14 cellular contexts compared by ENCODE assay signal in genomic region chr9:110767559-110768063, GRCh38.
DNase-seq lines count a peak whose midpoint lies in the region; ATAC-seq, FAIRE-seq and TF ChIP-seq lines count a peak whose summit lies in the region.
"Had no signal": no experiment of that assay in that cellular context is flagged by ENCODE, and none has a peak within 500 bp of the region (broad histone marks: within the 10 kb centered on the region; RNA-seq: fewer than 3 reads in every experiment).

No MANE protein-coding gene starts in this region.

- no peak overlapping the region for H2AK5ac ChIP-seq in H1 (ENCODE audit: low read depth, low read length)

- FAIRE-seq in H1 (lab: Jason Lieb, UNC) (peak; percentile 42), HTR-8/SVneo (lab: Jason Lieb, UNC) (no peak)

- WGBS in H1 (ENCODE audit: extremely low coverage in 1 of 2, insufficient coverage in 1 of 2, insufficient read length in 1 of 2, insufficient replicate concordance in 2 of 2, low coverage in 1 of 2, low lambda C conversion rate in 2 of 2, missing lambda C conversion rate in 1 of 2), 2 experiments = 87% methylated on average over 6 of the region's 6 CpGs; no CpG with 5 or more reads in 1 of the 2 experiments

- H3K18ac ChIP-seq in H1 (ENCODE audit: extremely low read depth, low read length) = no peak overlapping the region

- H3K56ac ChIP-seq in H1 (replicated peaks; ENCODE audit: insufficient read length, low read depth, low read length) = no peak overlapping the region

- H3K4me3 ChIP-seq in H1 (ENCODE audit: extremely low read depth in 1 of 4, insufficient read depth in 2 of 4, low read depth in 3 of 4, low read length in 4 of 4) (no peak overlapping the region), thoracic aorta (peak overlapping the region; percentile 47)
- H3K4me3 ChIP-seq: adrenal gland had no signal

- H2BK12ac ChIP-seq in H1 (ENCODE audit: low read depth, low read length) = no peak overlapping the region

- intact Hi-C loops in activated CD4-positive, alpha-beta T cell treated with anti-CD3 and anti-CD28 coated beads, Interleukin-2, amount 10 ng/mL, durations not matched to agents 24 days and 14 days (cut with micrococcal nuclease) = no loop called here

- no peak overlapping the region for H2BK15ac ChIP-seq in H1 (ENCODE audit: low read length)

- H2BK120ac ChIP-seq in H1 (replicated peaks; ENCODE audit: low read depth, low read length) = no peak overlapping the region

- H3K4me1 ChIP-seq in H1 (replicated peaks in 1 of 4; ENCODE audit: control insufficient read depth in 3 of 4, insufficient read depth in 4 of 4, low read length in 3 of 4) = no peaks in the 10 kb centered on the region
- peaks cover 0 to 17% of the 10 kb centered on the region in 2 donors for H3K4me1 ChIP-seq in thoracic aorta (ENCODE audit: control insufficient read depth in 1 of 2, low read depth in 2 of 2)
- H3K4me1 ChIP-seq: parathyroid adenoma had no signal

- CTCF ChIA-PET in H1 (lab: Charles Lee; ENCODE audit: partially characterized antibody) = interaction anchor here (1.2 kb wide), 2 partner anchors 9 to 561 kb away, joined by 3 to 4 read pairs; no protein-coding TSS in a partner anchor

- ATAC-seq in left lobe of liver (peak; percentile 25), thoracic aorta (ENCODE audit: insufficient number of reproducible peaks, low FRiP score, low read depth) (no peak), HG02981 (IDR thresholded peaks at IDR 0.05; ENCODE audit: unreplicated experiment) (no peak)
- ATAC-seq: Panc1 had no signal

- H4K91ac ChIP-seq in H1 (replicated peaks; ENCODE audit: insufficient read length, low read length) = no peak overlapping the region

- H3K79me2 ChIP-seq in H1 (ENCODE audit: control insufficient read depth in 1 of 2, insufficient read depth in 2 of 2, low read length in 2 of 2) = no peaks in the 10 kb centered on the region
- H3K79me2 ChIP-seq: parathyroid adenoma had no signal

- no peaks in the 10 kb centered on the region for H3K79me1 ChIP-seq in H1 (ENCODE audit: low read depth, low read length)

- TF ChIP-seq CTCF in HFFc6 (IDR thresholded peaks at IDR 0.05) (no peak), H1 (IDR thresholded peaks at IDR 0.05; ENCODE audit: control extremely low read depth in 1 of 3, insufficient read depth in 1 of 3, low read depth in 1 of 3, low read length in 3 of 3) (no peak), thoracic aorta (IDR thresholded peaks at IDR 0.05) (no peak)

- H3K4me2 ChIP-seq in H1 (ENCODE audit: insufficient read depth in 1 of 2, low read depth in 2 of 2, low read length in 2 of 2) = no peak overlapping the region

- H4K20me1 ChIP-seq in H1 (replicated peaks in 1 of 2; ENCODE audit: control insufficient read depth in 1 of 2, insufficient read depth in 2 of 2, low read length in 2 of 2) = no peaks in the 10 kb centered on the region

- no peak overlapping the region for H4K8ac ChIP-seq in H1 (ENCODE audit: extremely low read depth, insufficient read depth, low read length)

- H3K9me3 Mint-ChIP-seq in HFFc6 = no peaks in the 10 kb centered on the region
- H3K9me3 Mint-ChIP-seq in activated CD4-positive, alpha-beta T cell treated with anti-CD3 and anti-CD28 coated beads, Interleukin-2, amount 10 ng/mL, durations not matched to agents 24 days and 14 days = no peaks in the 10 kb centered on the region
- H3K9me3 Mint-ChIP-seq in activated T-cell treated with anti-CD3 and anti-CD28 coated beads, Interleukin-2, amount 50 U/mL, for 24 hours = no peaks in the 10 kb centered on the region

- no peak for TF ChIP-seq RAD21 in H1 (IDR thresholded peaks at IDR 0.05 in 1 of 2, conservative IDR thresholded peaks at IDR 0.05 in 1 of 2; ENCODE audit: low read depth in 2 of 2, low read length in 2 of 2)

- H4K5ac ChIP-seq in H1 (ENCODE audit: insufficient read length, low read depth, low read length) = no peak overlapping the region

- peak overlapping the region; percentile 63 for H3K27ac Mint-ChIP-seq in HFFc6
- H3K27ac Mint-ChIP-seq in activated CD4-positive, alpha-beta T cell treated with anti-CD3 and anti-CD28 coated beads, Interleukin-2, amount 10 ng/mL, durations not matched to agents 24 days and 14 days = no peak overlapping the region
- H3K27ac Mint-ChIP-seq in activated T-cell treated with anti-CD3 and anti-CD28 coated beads, Interleukin-2, amount 50 U/mL, for 24 hours = no peak overlapping the region
- H3K27ac Mint-ChIP-seq: CD4-positive, CD25-positive, alpha-beta regulatory T cell had no signal

- no peak overlapping the region for H2BK5ac ChIP-seq in H1 (ENCODE audit: low read depth, low read length)

- no peak for TF ChIP-seq POLR2A in H1 (IDR thresholded peaks at IDR 0.05; ENCODE audit: control extremely low read depth in 1 of 2, low read depth in 2 of 2, low read length in 2 of 2)

- H3K36me3 Mint-ChIP-seq in HFFc6 (ENCODE audit: low read depth) = peaks cover 9% of the 10 kb centered on the region
- H3K36me3 Mint-ChIP-seq in activated CD4-positive, alpha-beta T cell treated with anti-CD3 and anti-CD28 coated beads, Interleukin-2, amount 10 ng/mL, durations not matched to agents 24 days and 14 days (ENCODE audit: low read depth) = no peaks in the 10 kb centered on the region
- H3K36me3 Mint-ChIP-seq in activated T-cell treated with anti-CD3 and anti-CD28 coated beads, Interleukin-2, amount 50 U/mL, for 24 hours (ENCODE audit: low read depth) = no peaks in the 10 kb centered on the region
- H3K36me3 Mint-ChIP-seq: CD4-positive, CD25-positive, alpha-beta regulatory T cell had no signal

- no peak overlapping the region for H3K14ac ChIP-seq in H1 (ENCODE audit: insufficient read length)

- peak overlapping the region; percentile 64 for H3K4me3 Mint-ChIP-seq in HFFc6
- no peak overlapping the region for H3K4me3 Mint-ChIP-seq in activated CD4-positive, alpha-beta T cell treated with anti-CD3 and anti-CD28 coated beads, Interleukin-2, amount 10 ng/mL, durations not matched to agents 24 days and 14 days
- H3K4me3 Mint-ChIP-seq in activated T-cell treated with anti-CD3 and anti-CD28 coated beads, Interleukin-2, amount 50 U/mL, for 24 hours = no peak overlapping the region
- H3K4me3 Mint-ChIP-seq: CD4-positive, CD25-positive, alpha-beta regulatory T cell had no signal

- H3K36me3 ChIP-seq in H1 (ENCODE audit: control insufficient read depth in 2 of 4, insufficient read depth in 4 of 4, low read length in 3 of 4) = no peaks in the 10 kb centered on the region
- no peaks in the 10 kb centered on the region for H3K36me3 ChIP-seq in thoracic aorta
- H3K36me3 ChIP-seq: adrenal gland had no signal

- H3K23ac ChIP-seq in H1 (ENCODE audit: insufficient read length) = no peak overlapping the region

- H3K27me3 ChIP-seq in H1 (replicated peaks in 1 of 4; ENCODE audit: control insufficient read depth in 3 of 4, extremely low read depth in 1 of 4, insufficient read depth in 3 of 4, low read length in 3 of 4) = no peaks in the 10 kb centered on the region
- no peaks in the 10 kb centered on the region for H3K27me3 ChIP-seq in thoracic aorta (replicated peaks; ENCODE audit: insufficient read depth)
- H3K27me3 ChIP-seq: adrenal gland had no signal

- H3K9ac ChIP-seq in H1 (replicated peaks in 1 of 4; ENCODE audit: extremely low read depth in 1 of 4, low read depth in 3 of 4, low read length in 3 of 4) = no peak overlapping the region
- H3K9ac ChIP-seq: parathyroid adenoma had no signal

- H3K4ac ChIP-seq in H1 (replicated peaks; ENCODE audit: insufficient read length, low read depth, low read length) = no peak overlapping the region

- no peak for DNase-seq in HFFc6
- no peak for DNase-seq in H1 (ENCODE audit: low read depth in 1 of 2, low spot score in 2 of 2)
- no peak for DNase-seq in left lobe of liver (ENCODE audit: low spot score)
- DNase-seq in thoracic aorta (ENCODE audit: low spot score) = no peak
- DNase-seq in activated CD4-positive, alpha-beta T cell treated with anti-CD3 and anti-CD28 coated beads, Interleukin-2, amount 10 ng/mL, durations not matched to agents 24 days and 14 days = no peak
- DNase-seq in HTR-8/SVneo (ENCODE audit: insufficient read length, low spot score) = no peak
- no peak for DNase-seq in activated T-cell treated with anti-CD3 and anti-CD28 coated beads, Interleukin-2, amount 50 U/mL, for 24 hours
- DNase-seq: CD4-positive, CD25-positive, alpha-beta regulatory T cell; NCI-H2081 treated with DMSO at 0.1 percent for 48 hours; trophoblast cell had no signal

- H3K9me3 ChIP-seq in H1 (ENCODE audit: insufficient read depth in 2 of 2, low read depth in 1 of 2, low read length in 1 of 2) (no peaks in the 10 kb centered on the region), thoracic aorta (no peaks in the 10 kb centered on the region)
- H3K9me3 ChIP-seq: adrenal gland had no signal

- H2BK20ac ChIP-seq in H1 (ENCODE audit: low read length) = no peak overlapping the region

- POLR2A ChIA-PET in H1 (lab: Charles Lee; ENCODE audit: partially characterized antibody) = no interaction called here

- no peaks in the 10 kb centered on the region; the same call in 1 of the 2 replicates for H3K27me3 Mint-ChIP-seq in HFFc6 (ENCODE audit: insufficient read depth)
- no peaks in the 10 kb centered on the region for H3K27me3 Mint-ChIP-seq in activated CD4-positive, alpha-beta T cell treated with anti-CD3 and anti-CD28 coated beads, Interleukin-2, amount 10 ng/mL, durations not matched to agents 24 days and 14 days
- no peaks in the 10 kb centered on the region for H3K27me3 Mint-ChIP-seq in activated T-cell treated with anti-CD3 and anti-CD28 coated beads, Interleukin-2, amount 50 U/mL, for 24 hours

- no peak for TF ChIP-seq EP300 in H1 (IDR thresholded peaks at IDR 0.05; ENCODE audit: borderline replicate concordance in 1 of 2, low read depth in 2 of 2, low read length in 2 of 2)

- H3K27ac ChIP-seq in H1 (ENCODE audit: low read depth, low read length) (no peak overlapping the region), thoracic aorta (peak overlapping the region in 1 of 2 donors; percentile 38)
- H3K27ac ChIP-seq: parathyroid adenoma had no signal

- peaks cover 49% of the 10 kb centered on the region for H3K4me1 Mint-ChIP-seq in HFFc6 (ENCODE audit: low read depth)
- H3K4me1 Mint-ChIP-seq in activated CD4-positive, alpha-beta T cell treated with anti-CD3 and anti-CD28 coated beads, Interleukin-2, amount 10 ng/mL, durations not matched to agents 24 days and 14 days = no peaks in the 10 kb centered on the region
- no peaks in the 10 kb centered on the region for H3K4me1 Mint-ChIP-seq in activated T-cell treated with anti-CD3 and anti-CD28 coated beads, Interleukin-2, amount 50 U/mL, for 24 hours (ENCODE audit: low read depth)
- H3K4me1 Mint-ChIP-seq: CD4-positive, CD25-positive, alpha-beta regulatory T cell had no signal

- no peaks in the 10 kb centered on the region for H3K23me2 ChIP-seq in H1 (ENCODE audit: low read depth, low read length)

- H2AFZ ChIP-seq in H1 (ENCODE audit: low read length) = no peak overlapping the region
- H2AFZ ChIP-seq: parathyroid adenoma had no signal

TF ChIP-seq in H1, 55 proteins besides CTCF, POLR2A, EP300 and RAD21 (continues in another document):
- TF ChIP-seq HDAC2 (IDR thresholded peaks at IDR 0.05; ENCODE audit: borderline replicate concordance in 1 of 2, low read depth in 2 of 2, low read length in 2 of 2) = no peak
- no peak for TF ChIP-seq CTBP2 (IDR thresholded peaks at IDR 0.05; ENCODE audit: borderline replicate concordance, insufficient read depth, insufficient read length, low read length)
- TF ChIP-seq JUND (IDR thresholded peaks at IDR 0.05; ENCODE audit: low read length) = no peak
- no peak for TF ChIP-seq RBBP5 (IDR thresholded peaks at IDR 0.05; ENCODE audit: borderline replicate concordance, low read depth, low read length)
- no peak for TF ChIP-seq ZNF274 (IDR thresholded peaks at IDR 0.05; ENCODE audit: borderline replicate concordance, extremely low read depth, low read length)
